Comparison of ENCODE assay signal across 8 cellular contexts in the genomic region with DNA sequence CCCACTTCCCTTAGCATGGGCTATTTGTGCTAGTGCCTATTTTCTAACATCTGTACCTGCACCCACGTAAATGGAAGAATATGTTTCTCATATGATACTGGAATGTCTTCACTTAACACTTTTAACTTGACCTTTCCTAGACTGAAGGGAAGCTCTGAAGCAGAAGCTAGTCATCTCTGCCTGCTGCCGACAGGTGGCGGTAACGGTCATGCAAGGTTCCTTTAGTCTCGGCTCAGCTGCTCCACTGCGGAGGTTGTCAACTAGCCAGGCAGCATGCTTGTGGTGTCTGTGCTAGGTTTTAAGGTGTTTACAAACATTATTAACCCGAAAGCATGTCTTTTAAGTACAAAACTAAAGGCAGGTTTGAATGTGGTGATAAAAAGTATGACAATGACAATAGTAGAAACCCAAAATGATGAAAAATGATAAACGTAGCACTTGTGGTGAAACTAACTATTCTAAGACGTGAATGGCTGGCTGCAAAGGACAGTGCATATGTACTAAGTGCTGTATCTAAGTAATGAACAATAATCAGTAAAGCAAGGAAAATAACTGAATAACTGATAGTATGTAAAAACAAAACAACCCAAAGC.
DNase-seq lines count a peak whose midpoint lies in the region; ATAC-seq and TF ChIP-seq lines count a peak whose summit lies in the region.

No MANE protein-coding gene starts in this region.

- no peak overlapping the region for H3K23ac ChIP-seq in mesenchymal stem cell (ENCODE audit: low read length in 2 of 2)

- H3K9me3 Mint-ChIP-seq in activated CD4-positive, alpha-beta T cell treated with anti-CD3 and anti-CD28 coated beads for 36 hours (ENCODE audit: low read depth): no peaks in the 10 kb centered on the region
- no peaks in the 10 kb centered on the region for H3K9me3 Mint-ChIP-seq in endothelial cell (ENCODE audit: unreplicated experiment)

- intact Hi-C loops in activated CD4-positive, alpha-beta T cell treated with anti-CD3 and anti-CD28 coated beads for 36 hours (cut with DNase I, micrococcal nuclease): loop anchor here (1.0 to 2.0 kb wide), 3 partner anchors 77 to 303 kb away; no protein-coding TSS in a partner anchor

- H2AK5ac ChIP-seq in mesenchymal stem cell (ENCODE audit: low read length, severe bottlenecking): no peak overlapping the region

- H3K4ac ChIP-seq in mesenchymal stem cell (ENCODE audit: low read depth in 1 of 2, low read length in 2 of 2): no peak overlapping the region

- H3K79me1 ChIP-seq in mesenchymal stem cell (replicated peaks; ENCODE audit: low read length, poor library complexity, severe bottlenecking): no peaks in the 10 kb centered on the region

- H2AFZ ChIP-seq in mesenchymal stem cell (ENCODE audit: low read depth, low read length): no peak overlapping the region

- peaks cover 18% of the 10 kb centered on the region for H3K27me3 Mint-ChIP-seq in activated CD4-positive, alpha-beta T cell treated with anti-CD3 and anti-CD28 coated beads for 36 hours
- no peaks in the 10 kb centered on the region for H3K27me3 Mint-ChIP-seq in endothelial cell (ENCODE audit: unreplicated experiment)

- H3K4me2 ChIP-seq in mesenchymal stem cell (ENCODE audit: low read length, poor library complexity, severe bottlenecking): no peak overlapping the region

- no peak overlapping the region for H2BK5ac ChIP-seq in mesenchymal stem cell (ENCODE audit: low read depth, low read length, poor library complexity, severe bottlenecking)

- ATAC-seq in GM19035 (IDR thresholded peaks at IDR 0.05; ENCODE audit: unreplicated experiment) (peak; percentile 87), HG03159 (IDR thresholded peaks at IDR 0.05; ENCODE audit: unreplicated experiment) (peak; percentile 98)
- ATAC-seq in activated CD4-positive, alpha-beta T cell treated with anti-CD3 and anti-CD28 coated beads for 36 hours: peak; percentile 78

- no peaks in the 10 kb centered on the region for H3K36me3 ChIP-seq in mesenchymal stem cell (ENCODE audit: control insufficient read depth in 1 of 2, insufficient read depth in 2 of 2, low read depth in 1 of 2, low read length in 2 of 2)

- no peak overlapping the region for H2BK15ac ChIP-seq in mesenchymal stem cell (ENCODE audit: low read depth, poor library complexity, severe bottlenecking)

- no peaks in the 10 kb centered on the region for H3K9me3 ChIP-seq in mesenchymal stem cell (ENCODE audit: control insufficient read depth, low read length)

- H3K27me3 ChIP-seq in mesenchymal stem cell (ENCODE audit: control insufficient read depth in 1 of 2, insufficient read depth in 1 of 2, low read length in 2 of 2): peaks cover 4 to 30% of the 10 kb centered on the region in 2 experiments

- no peak overlapping the region for H4K8ac ChIP-seq in mesenchymal stem cell (ENCODE audit: low read length)

- H3K4me1 ChIP-seq in mesenchymal stem cell (ENCODE audit: control insufficient read depth, insufficient read depth, low read depth, low read length): no peaks in the 10 kb centered on the region

- peak; percentile 84 for TF ChIP-seq CTCF in endothelial cell (IDR thresholded peaks at IDR 0.05; ENCODE audit: unreplicated experiment)

- H3K18ac ChIP-seq in mesenchymal stem cell (ENCODE audit: low read depth in 1 of 2, low read length in 2 of 2): no peak overlapping the region

- no peak overlapping the region for H4K91ac ChIP-seq in mesenchymal stem cell (ENCODE audit: low read length)

- no peak overlapping the region for H2BK120ac ChIP-seq in mesenchymal stem cell (ENCODE audit: low read depth, low read length)

- H3K4me1 Mint-ChIP-seq in activated CD4-positive, alpha-beta T cell treated with anti-CD3 and anti-CD28 coated beads for 36 hours: no peaks in the 10 kb centered on the region
- no peaks in the 10 kb centered on the region for H3K4me1 Mint-ChIP-seq in endothelial cell (ENCODE audit: unreplicated experiment)

- no peak overlapping the region for H2BK12ac ChIP-seq in mesenchymal stem cell (ENCODE audit: low read length in 2 of 2)

- no peak overlapping the region for H3K4me3 ChIP-seq in mesenchymal stem cell (ENCODE audit: insufficient read depth in 1 of 2, low read depth in 1 of 2, low read length in 2 of 2)

- WGBS in mesenchymal stem cell: 21% methylated on average over 8 of the region's 9 CpGs

- no peak overlapping the region for H3K14ac ChIP-seq in mesenchymal stem cell (ENCODE audit: low read length in 2 of 2)

- no peak overlapping the region for H3K4me3 Mint-ChIP-seq in activated CD4-positive, alpha-beta T cell treated with anti-CD3 and anti-CD28 coated beads for 36 hours
- no peak overlapping the region for H3K4me3 Mint-ChIP-seq in endothelial cell (ENCODE audit: unreplicated experiment)

- H3K9ac ChIP-seq in mesenchymal stem cell (ENCODE audit: low read length): no peak overlapping the region

- no peak overlapping the region for H3K27ac ChIP-seq in mesenchymal stem cell (ENCODE audit: low read length, poor library complexity, severe bottlenecking)

- POLR2A ChIA-PET in activated CD4-positive, alpha-beta T cell treated with anti-CD3 and anti-CD28 coated beads for 36 hours (lab: Charles Lee): no interaction called here

- peak; percentile 91 for DNase-seq in Ammon's horn (ENCODE audit: low spot score)
- peak; percentile 22 for DNase-seq in NCI-H2196 treated with DMSO at 0.1 percent for 48 hours (lab: John Stamatoyannopoulos, UW; ENCODE audit: unreplicated experiment)
- DNase-seq in activated CD4-positive, alpha-beta T cell treated with anti-CD3 and anti-CD28 coated beads for 36 hours: peak; percentile 82
- DNase-seq in endothelial cell (ENCODE audit: low spot score): peak; percentile 75
- peak; percentile 12 for DNase-seq in mesenchymal stem cell
- peak; percentile 1 for DNase-seq in stimulated activated CD8-positive, alpha-beta memory T cell treated with anti-CD3 and anti-CD28 coated beads, Interleukin-7, amount 100 ng/mL, for 4 hours (ENCODE audit: low read depth in 2 of 2)

- no peaks in the 10 kb centered on the region for H3K36me3 Mint-ChIP-seq in activated CD4-positive, alpha-beta T cell treated with anti-CD3 and anti-CD28 coated beads for 36 hours (ENCODE audit: low read depth)
- H3K36me3 Mint-ChIP-seq in endothelial cell (ENCODE audit: low read depth, unreplicated experiment): no peaks in the 10 kb centered on the region

- no peak overlapping the region for H3K27ac Mint-ChIP-seq in activated CD4-positive, alpha-beta T cell treated with anti-CD3 and anti-CD28 coated beads for 36 hours
- H3K27ac Mint-ChIP-seq in endothelial cell (ENCODE audit: unreplicated experiment): no peak overlapping the region

- CTCF ChIA-PET in activated CD4-positive, alpha-beta T cell treated with anti-CD3 and anti-CD28 coated beads for 36 hours (lab: Charles Lee): interaction anchor here (0.6 to 1.6 kb wide), 10 partner anchors 9 to 754 kb away, joined by 3 to 9 read pairs (median 4); no protein-coding TSS in a partner anchor

Comparison
In these comparisons a context has a peak if more than half of its experiments do, and no peak if none do; other contexts are left out.
1. DNase-seq: peak in every context shown above with its lines; median percentile 91 in Ammon's horn; 82 in activated CD4-positive, alpha-beta T cell treated with anti-CD3 and anti-CD28 coated beads for 36 hours; 75 in endothelial cell; 22 in NCI-H2196 treated with DMSO at 0.1 percent for 48 hours; 12 in mesenchymal stem cell; 1 in stimulated activated CD8-positive, alpha-beta memory T cell treated with anti-CD3 and anti-CD28 coated beads, Interleukin-7, amount 100 ng/mL, for 4 hours.